In genomic region chr7:113083834-113084498, GRCh38 we compare ENCODE assay signal across 19 cellular contexts. TPM values are rescaled to one million over a fixed set of nuclear protein-coding genes. Genes with fewer than 3 reads are reported as not detected.
"Had no signal": no experiment of that assay in that cellular context is flagged by ENCODE, and none has a peak within 500 bp of the region (broad histone marks: within the 10 kb centered on the region; RNA-seq: fewer than 3 reads in every experiment).

No MANE protein-coding gene starts in this region.

- ATAC-seq: activated CD8-positive, alpha-beta T cell treated with anti-CD3 and anti-CD28 coated beads, Interleukin-2, amount 10 ng/mL, durations not matched to agents 7 days and 5 days; body of pancreas; left colon; psoas muscle; right lobe of liver; T-helper 17 cell; WTC11 had no signal

- H3K27ac ChIP-seq: body of pancreas, psoas muscle, right lobe of liver, suprapubic skin had no signal

- H3K27ac Mint-ChIP-seq: activated CD8-positive, alpha-beta T cell treated with anti-CD3 and anti-CD28 coated beads, Interleukin-2, amount 10 ng/mL, durations not matched to agents 7 days and 5 days; activated naive CD4-positive, alpha-beta T cell treated with anti-CD3 and anti-CD28 coated beads, Interleukin-2, amount 50 U/mL, for 24 hours; endodermal cell; stimulated activated naive CD8-positive, alpha-beta T cell treated with anti-CD3 and anti-CD28 coated beads, Interleukin-15, Interleukin-2, amounts not matched to agents 100 ng/mL and 50 ng/mL, for 24 hours; T-helper 17 cell; WTC11 had no signal

- H3K4me2 ChIP-seq: smooth muscle cell had no signal

- H3K36me3 Mint-ChIP-seq: activated naive CD4-positive, alpha-beta T cell treated with anti-CD3 and anti-CD28 coated beads, Interleukin-2, amount 50 U/mL, for 24 hours; WTC11 had no signal

- H3K27me3 ChIP-seq: body of pancreas, suprapubic skin had no signal

- H3K4me3 Mint-ChIP-seq: activated CD8-positive, alpha-beta T cell treated with anti-CD3 and anti-CD28 coated beads, Interleukin-2, amount 10 ng/mL, durations not matched to agents 7 days and 5 days; activated naive CD4-positive, alpha-beta T cell treated with anti-CD3 and anti-CD28 coated beads, Interleukin-2, amount 50 U/mL, for 24 hours; endodermal cell; stimulated activated naive CD8-positive, alpha-beta T cell treated with anti-CD3 and anti-CD28 coated beads, Interleukin-15, Interleukin-2, amounts not matched to agents 100 ng/mL and 50 ng/mL, for 24 hours; T-helper 17 cell; WTC11 had no signal

- H3K4me1 ChIP-seq: psoas muscle, right lobe of liver had no signal

- H3K9me3 Mint-ChIP-seq: activated naive CD4-positive, alpha-beta T cell treated with anti-CD3 and anti-CD28 coated beads, Interleukin-2, amount 50 U/mL, for 24 hours; endodermal cell; stimulated activated naive CD8-positive, alpha-beta T cell treated with anti-CD3 and anti-CD28 coated beads, Interleukin-15, Interleukin-2, amounts not matched to agents 100 ng/mL and 50 ng/mL, for 24 hours; WTC11 had no signal

- H3K9me3 ChIP-seq: body of pancreas, psoas muscle, right lobe of liver, suprapubic skin had no signal

- H3K36me3 ChIP-seq: right lobe of liver, suprapubic skin had no signal

- H3K4me3 ChIP-seq: body of pancreas, psoas muscle, right lobe of liver, smooth muscle cell, suprapubic skin had no signal

- DNase-seq: activated CD4-positive, alpha-beta T cell treated with anti-CD3 and anti-CD28 coated beads for 48 hours; activated CD8-positive, alpha-beta memory T cell treated with anti-CD3 and anti-CD28 coated beads, Interleukin-2, amount 50 U/mL, for 4 hours; activated CD8-positive, alpha-beta T cell treated with anti-CD3 and anti-CD28 coated beads, Interleukin-2, amount 10 ng/mL, durations not matched to agents 7 days and 5 days; activated effector memory CD4-positive, alpha-beta T cell treated with anti-CD3 and anti-CD28 coated beads, Interleukin-2, amount 50 U/mL, for 16 hours; activated T-cell treated with anti-CD3 and anti-CD28 coated beads, Interleukin-2, amount 50 U/mL, for 48 hours; body of pancreas; cerebellar nuclear complex; dermis blood vessel endothelial cell; endodermal cell; left colon; psoas muscle; right lobe of liver; T-helper 17 cell had no signal

RNA-seq across cellular contexts. Expression of gene GPR85, which starts 2.7 kb away (rescaled TPM):
- total RNA-seq: activated CD8-positive, alpha-beta T cell treated with anti-CD3 and anti-CD28 coated beads, Interleukin-2, amount 10 ng/mL, durations not matched to agents 7 days and 5 days; epithelial cell of proximal tubule; T-helper 17 cell had no signal
